17 cellular contexts compared by ENCODE assay signal in the genomic region with DNA sequence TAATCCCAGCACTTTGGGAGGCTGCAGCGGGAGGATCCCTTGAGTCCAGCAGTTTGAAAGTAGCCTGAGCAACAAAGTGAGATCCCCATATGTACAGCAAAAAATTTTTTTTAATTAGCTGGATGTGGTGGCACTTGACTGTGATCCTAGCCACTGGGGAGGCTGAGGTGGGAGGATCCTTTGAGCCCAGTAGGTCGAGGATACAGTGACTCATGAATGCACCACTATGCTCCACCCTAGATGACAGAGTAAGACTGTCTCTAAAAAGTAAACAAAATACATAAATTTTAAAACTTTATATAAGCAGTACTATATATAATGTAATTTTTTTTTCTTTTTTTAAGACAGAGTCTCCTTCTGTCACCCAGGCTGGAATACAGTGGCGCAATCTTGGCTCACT.
DNase-seq lines count a peak whose midpoint lies in the region; ATAC-seq, FAIRE-seq and TF ChIP-seq lines count a peak whose summit lies in the region.
"Had no signal": no experiment of that assay in that cellular context is flagged by ENCODE, and none has a peak within 500 bp of the region (broad histone marks: within the 10 kb centered on the region; RNA-seq: fewer than 3 reads in every experiment).

No MANE protein-coding gene starts in this region.

- H4K20me1 ChIP-seq in K562 (replicated peaks; ENCODE audit: control insufficient read depth, insufficient read depth, low read length), result no peaks in the 10 kb centered on the region

- in situ Hi-C loops in K562 (cut with MboI), result no loop called here

- H3K9me3 ChIP-seq in K562 (replicated peaks; ENCODE audit: control insufficient read depth, insufficient read depth, low read depth, low read length), result no peaks in the 10 kb centered on the region
- no peaks in the 10 kb centered on the region for H3K9me3 ChIP-seq in CD4-positive, alpha-beta T cell (ENCODE audit: control insufficient read depth, low read length)

- peak; percentile 75 for FAIRE-seq in HTR-8/SVneo (lab: Jason Lieb, UNC)
- no peak for FAIRE-seq in K562 (lab: Jason Lieb, UNC)
- FAIRE-seq: A204.1, GM19239 had no signal

- TF ChIP-seq POLR2A in K562 (conservative IDR thresholded peaks at IDR 0.05), result no peak

- H3K4me2 ChIP-seq in K562 (ENCODE audit: insufficient read depth, low read length), result no peak overlapping the region

- BruUV-seq in K562 (replicated peaks; lab: Mats Ljungman, UMichigan), result no TSS peak

- H3K27ac Mint-ChIP-seq in activated CD8-positive, alpha-beta T cell treated with anti-CD3 and anti-CD28 coated beads for 36 hours, result no peak overlapping the region
- H3K27ac Mint-ChIP-seq in activated CD8-positive, alpha-beta T cell treated with anti-CD3 and anti-CD28 coated beads, Interleukin-2, amount 10 ng/mL, durations not matched to agents 7 days and 5 days, result no peak overlapping the region
- no peak overlapping the region for H3K27ac Mint-ChIP-seq in CD4-positive, alpha-beta T cell
- H3K27ac Mint-ChIP-seq: B cell, H9 had no signal

- DNase-seq in activated CD8-positive, alpha-beta T cell treated with anti-CD3 and anti-CD28 coated beads for 36 hours, result peak; percentile 14
- DNase-seq in activated CD8-positive, alpha-beta T cell treated with anti-CD3 and anti-CD28 coated beads, Interleukin-2, amount 10 ng/mL, durations not matched to agents 7 days and 5 days, result no peak
- DNase-seq in EH (ENCODE audit: low read depth), result peak; percentile 7
- DNase-seq in HTR-8/SVneo (ENCODE audit: insufficient read length, low spot score), result no peak
- no peak for DNase-seq in K562 (ENCODE audit: extremely low read depth in 1 of 4, low spot score in 3 of 4)
- DNase-seq in CD4-positive, alpha-beta T cell, result no peak
- DNase-seq in stimulated activated CD4-positive, alpha-beta T cell treated with anti-CD3 and anti-CD28 coated beads, Interleukin-2, amount 100 ng/mL, for 48 hours, result no peak
- no peak for DNase-seq in NCI-H526 treated with DMSO at 0.1 percent for 48 hours (lab: John Stamatoyannopoulos, UW)
- DNase-seq: C1 segment of cervical spinal cord, DMS79, GF-D8, GOT3, H9 had no signal

- H3K27me3 ChIP-seq in K562 (ENCODE audit: control insufficient read depth in 2 of 2, insufficient read depth in 2 of 2, low read length in 2 of 2), result no peaks in the 10 kb centered on the region
- no peaks in the 10 kb centered on the region for H3K27me3 ChIP-seq in CD4-positive, alpha-beta T cell (ENCODE audit: control insufficient read depth, insufficient read depth, low read length)

- intact Hi-C loops in activated CD8-positive, alpha-beta T cell treated with anti-CD3 and anti-CD28 coated beads for 36 hours (cut with micrococcal nuclease), result loop anchor here (10.0 kb wide), 1 partner anchor 116 kb away; the partner anchor contains the start of gene ESR2
- intact Hi-C loops in K562 (cut with micrococcal nuclease), result no loop called here
- intact Hi-C loops in CD4-positive, alpha-beta T cell (cut with DNase I, micrococcal nuclease), result no loop called here

- no peak for TF ChIP-seq CTCF in activated CD8-positive, alpha-beta T cell treated with anti-CD3 and anti-CD28 coated beads for 36 hours (IDR thresholded peaks at IDR 0.05)
- no peak for TF ChIP-seq CTCF in K562 (IDR thresholded peaks at IDR 0.05 in 2 of 3, conservative IDR thresholded peaks at IDR 0.05 in 1 of 3; ENCODE audit: insufficient read depth in 2 of 3, low read depth in 1 of 3, low read length in 3 of 3)
- TF ChIP-seq CTCF in CD4-positive, alpha-beta T cell (IDR thresholded peaks at IDR 0.05), result no peak

- H3K9me1 ChIP-seq in K562 (ENCODE audit: control insufficient read depth, insufficient read depth, low read length), result no peaks in the 10 kb centered on the region

- peak; percentile 67 for ATAC-seq in activated CD8-positive, alpha-beta T cell treated with anti-CD3 and anti-CD28 coated beads for 36 hours
- no peak for ATAC-seq in activated CD8-positive, alpha-beta T cell treated with anti-CD3 and anti-CD28 coated beads, Interleukin-2, amount 10 ng/mL, durations not matched to agents 7 days and 5 days
- peak; percentile 53; the same call in 1 of the 3 replicates for ATAC-seq in K562
- ATAC-seq in CD4-positive, alpha-beta T cell (ENCODE audit: poor library complexity), result no peak

- peaks cover 0 to 3% of the 10 kb centered on the region in 2 experiments; a peak in 2 of 5 replicates for H3K4me1 ChIP-seq in K562 (replicated peaks in 1 of 2; ENCODE audit: control insufficient read depth in 2 of 2, insufficient read depth in 2 of 2, low read length in 2 of 2)

- no peak overlapping the region for H3K4me3 Mint-ChIP-seq in activated CD8-positive, alpha-beta T cell treated with anti-CD3 and anti-CD28 coated beads for 36 hours
- no peak overlapping the region for H3K4me3 Mint-ChIP-seq in activated CD8-positive, alpha-beta T cell treated with anti-CD3 and anti-CD28 coated beads, Interleukin-2, amount 10 ng/mL, durations not matched to agents 7 days and 5 days
- H3K4me3 Mint-ChIP-seq in CD4-positive, alpha-beta T cell, result no peak overlapping the region
- H3K4me3 Mint-ChIP-seq: B cell; CD4-positive, alpha-beta memory T cell; H9 had no signal

- H3K4me3 ChIP-seq in K562, result no peak overlapping the region

- no peaks in the 10 kb centered on the region for H3K27me3 Mint-ChIP-seq in activated CD8-positive, alpha-beta T cell treated with anti-CD3 and anti-CD28 coated beads for 36 hours
- no peaks in the 10 kb centered on the region for H3K27me3 Mint-ChIP-seq in activated CD8-positive, alpha-beta T cell treated with anti-CD3 and anti-CD28 coated beads, Interleukin-2, amount 10 ng/mL, durations not matched to agents 7 days and 5 days (ENCODE audit: low read depth)
- no peaks in the 10 kb centered on the region for H3K27me3 Mint-ChIP-seq in CD4-positive, alpha-beta T cell
- H3K27me3 Mint-ChIP-seq: B cell; CD4-positive, alpha-beta memory T cell had no signal

- 14% methylated on average over 2 of the region's 3 CpGs for whole genome bisulfite sequencing in K562 (ENCODE audit: insufficient coverage, low coverage, missing lambda C conversion rate)

- CTCF ChIA-PET in activated CD8-positive, alpha-beta T cell treated with anti-CD3 and anti-CD28 coated beads for 36 hours (lab: Charles Lee), result no interaction called here
- CTCF ChIA-PET in activated CD8-positive, alpha-beta T cell treated with anti-CD3 and anti-CD28 coated beads, Interleukin-2, amount 10 ng/mL, durations not matched to agents 7 days and 5 days (lab: Charles Lee), result no interaction called here
- CTCF ChIA-PET in K562 (lab: Yijun Ruan, JAX; ENCODE audit: low intra/inter-chr PET ratio), result no interaction called here
- CTCF ChIA-PET in CD4-positive, alpha-beta T cell (lab: Charles Lee), result no interaction called here

- H3K9ac ChIP-seq in K562 (ENCODE audit: insufficient read depth in 1 of 2, low read depth in 2 of 2, low read length in 2 of 2), result no peak overlapping the region

- no peak for TF ChIP-seq EP300 in K562 (IDR thresholded peaks at IDR 0.05; ENCODE audit: low read length)

- TF ChIP-seq RAD21 in K562 (CRISPR knock-in tag; conservative IDR thresholded peaks at IDR 0.05 in 1 of 2, IDR thresholded peaks at IDR 0.05 in 1 of 2), result no peak

- H3K4me1 Mint-ChIP-seq in activated CD8-positive, alpha-beta T cell treated with anti-CD3 and anti-CD28 coated beads for 36 hours (ENCODE audit: low read depth), result peaks cover 24% of the 10 kb centered on the region
- peaks cover 3% of the 10 kb centered on the region for H3K4me1 Mint-ChIP-seq in activated CD8-positive, alpha-beta T cell treated with anti-CD3 and anti-CD28 coated beads, Interleukin-2, amount 10 ng/mL, durations not matched to agents 7 days and 5 days (ENCODE audit: low read depth)
- H3K4me1 Mint-ChIP-seq in CD4-positive, alpha-beta T cell (ENCODE audit: low read depth), result no peaks in the 10 kb centered on the region

- H3K36me3 ChIP-seq in K562 (ENCODE audit: control insufficient read depth, insufficient read depth, low read length), result no peaks in the 10 kb centered on the region

- H2AFZ ChIP-seq in K562 (ENCODE audit: low read depth, low read length), result no peak overlapping the region

- peaks cover 32% of the 10 kb centered on the region for H3K36me3 Mint-ChIP-seq in activated CD8-positive, alpha-beta T cell treated with anti-CD3 and anti-CD28 coated beads for 36 hours (ENCODE audit: low read depth)
- H3K36me3 Mint-ChIP-seq in activated CD8-positive, alpha-beta T cell treated with anti-CD3 and anti-CD28 coated beads, Interleukin-2, amount 10 ng/mL, durations not matched to agents 7 days and 5 days (ENCODE audit: low read depth), result peaks cover 62% of the 10 kb centered on the region
- H3K36me3 Mint-ChIP-seq in CD4-positive, alpha-beta T cell (ENCODE audit: low read depth), result peaks cover 73% of the 10 kb centered on the region

- H3K9me3 Mint-ChIP-seq in activated CD8-positive, alpha-beta T cell treated with anti-CD3 and anti-CD28 coated beads for 36 hours, result no peaks in the 10 kb centered on the region
- no peaks in the 10 kb centered on the region for H3K9me3 Mint-ChIP-seq in activated CD8-positive, alpha-beta T cell treated with anti-CD3 and anti-CD28 coated beads, Interleukin-2, amount 10 ng/mL, durations not matched to agents 7 days and 5 days (ENCODE audit: insufficient read depth)
- H3K9me3 Mint-ChIP-seq in CD4-positive, alpha-beta T cell, result no peaks in the 10 kb centered on the region
- H3K9me3 Mint-ChIP-seq: CD4-positive, alpha-beta memory T cell had no signal

- no peak overlapping the region for H3K27ac ChIP-seq in K562 (ENCODE audit: extremely low read depth, low read depth, low read length)
- H3K27ac ChIP-seq in CD4-positive, alpha-beta T cell (ENCODE audit: low read depth, low read length), result no peak overlapping the region

- no peaks in the 10 kb centered on the region for H3K79me2 ChIP-seq in K562 (ENCODE audit: control insufficient read depth, insufficient read depth, low read length)

- POLR2A ChIA-PET in activated CD8-positive, alpha-beta T cell treated with anti-CD3 and anti-CD28 coated beads for 36 hours (lab: Charles Lee), result no interaction called here
- POLR2A ChIA-PET in activated CD8-positive, alpha-beta T cell treated with anti-CD3 and anti-CD28 coated beads, Interleukin-2, amount 10 ng/mL, durations not matched to agents 7 days and 5 days (lab: Charles Lee), result no interaction called here
- POLR2A ChIA-PET in K562 (lab: Yijun Ruan, JAX), result interaction anchor here (0.9 kb wide), 1 partner anchor 109 kb away, joined by 3 read pairs; no protein-coding TSS in a partner anchor
- POLR2A ChIA-PET in CD4-positive, alpha-beta T cell (lab: Charles Lee), result interaction anchor here (0.6 kb wide), 1 partner anchor 28 kb away, joined by 3 read pairs; no protein-coding TSS in a partner anchor

TF ChIP-seq in K562, 482 proteins besides CTCF, POLR2A, EP300 and RAD21 (continues in another document):
- no peak for TF ChIP-seq ZNF232 (CRISPR knock-in tag; IDR thresholded peaks at IDR 0.05)
- no peak for TF ChIP-seq PHF21A (IDR thresholded peaks at IDR 0.05; ENCODE audit: borderline replicate concordance, low read depth)
- no peak for TF ChIP-seq SLC30A9 (CRISPR knock-in tag; IDR thresholded peaks at IDR 0.05)

Comparison
In these comparisons a context has a peak if more than half of its experiments do, and no peak if none do; other contexts are left out.
1. ATAC-seq: peak in activated CD8-positive, alpha-beta T cell treated with anti-CD3 and anti-CD28 coated beads for 36 hours (single experiment) and K562 (single experiment); none in activated CD8-positive, alpha-beta T cell treated with anti-CD3 and anti-CD28 coated beads, Interleukin-2, amount 10 ng/mL, durations not matched to agents 7 days and 5 days (single experiment) and CD4-positive, alpha-beta T cell (single experiment).
2. DNase-seq: peak in activated CD8-positive, alpha-beta T cell treated with anti-CD3 and anti-CD28 coated beads for 36 hours (single experiment) and EH (single experiment); none in activated CD8-positive, alpha-beta T cell treated with anti-CD3 and anti-CD28 coated beads, Interleukin-2, amount 10 ng/mL, durations not matched to agents 7 days and 5 days (single experiment), HTR-8/SVneo (single experiment), K562 (0 of 4), CD4-positive, alpha-beta T cell (0 of 10), stimulated activated CD4-positive, alpha-beta T cell treated with anti-CD3 and anti-CD28 coated beads, Interleukin-2, amount 100 ng/mL, for 48 hours (0 of 2) and NCI-H526 treated with DMSO at 0.1 percent for 48 hours (single experiment).
3. POLR2A ChIA-PET loops: an anchor here in K562 (0.9 kb wide) and CD4-positive, alpha-beta T cell (0.6 kb wide); none called in activated CD8-positive, alpha-beta T cell treated with anti-CD3 and anti-CD28 coated beads for 36 hours and activated CD8-positive, alpha-beta T cell treated with anti-CD3 and anti-CD28 coated beads, Interleukin-2, amount 10 ng/mL, durations not matched to agents 7 days and 5 days.